In the genomic region with DNA sequence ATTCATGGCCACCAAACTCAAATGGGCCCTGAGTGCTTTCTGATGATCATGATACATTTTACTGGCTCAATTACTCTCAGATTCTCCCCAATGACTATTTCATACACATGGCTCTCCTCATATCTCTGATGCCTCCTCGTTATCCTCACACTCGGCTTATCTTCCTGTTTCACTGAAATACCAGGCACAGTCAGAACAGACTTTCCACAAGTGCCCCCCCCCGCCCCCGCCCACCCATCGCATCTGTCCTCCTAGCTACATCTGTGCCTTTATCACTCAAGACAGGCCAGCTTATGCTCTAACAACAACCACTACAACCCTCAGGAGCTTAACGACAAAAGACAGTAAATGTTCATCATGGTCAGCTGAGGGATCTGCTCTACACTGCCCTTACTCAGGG, we compare ENCODE assay signal across 2 cellular contexts.
TF ChIP-seq lines count a peak whose summit lies in the region.

No MANE protein-coding gene starts in this region.

TF ChIP-seq in HCT116, 20 proteins besides CTCF, POLR2A, EP300 and RAD21:
- TF ChIP-seq EZH2phosphoT487 (IDR thresholded peaks at IDR 0.05; ENCODE audit: borderline replicate concordance) (no peak), CEBPB (IDR thresholded peaks at IDR 0.05; ENCODE audit: low read depth) (no peak), JUND (IDR thresholded peaks at IDR 0.05) (no peak)
- TF ChIP-seq, protein P1, sequence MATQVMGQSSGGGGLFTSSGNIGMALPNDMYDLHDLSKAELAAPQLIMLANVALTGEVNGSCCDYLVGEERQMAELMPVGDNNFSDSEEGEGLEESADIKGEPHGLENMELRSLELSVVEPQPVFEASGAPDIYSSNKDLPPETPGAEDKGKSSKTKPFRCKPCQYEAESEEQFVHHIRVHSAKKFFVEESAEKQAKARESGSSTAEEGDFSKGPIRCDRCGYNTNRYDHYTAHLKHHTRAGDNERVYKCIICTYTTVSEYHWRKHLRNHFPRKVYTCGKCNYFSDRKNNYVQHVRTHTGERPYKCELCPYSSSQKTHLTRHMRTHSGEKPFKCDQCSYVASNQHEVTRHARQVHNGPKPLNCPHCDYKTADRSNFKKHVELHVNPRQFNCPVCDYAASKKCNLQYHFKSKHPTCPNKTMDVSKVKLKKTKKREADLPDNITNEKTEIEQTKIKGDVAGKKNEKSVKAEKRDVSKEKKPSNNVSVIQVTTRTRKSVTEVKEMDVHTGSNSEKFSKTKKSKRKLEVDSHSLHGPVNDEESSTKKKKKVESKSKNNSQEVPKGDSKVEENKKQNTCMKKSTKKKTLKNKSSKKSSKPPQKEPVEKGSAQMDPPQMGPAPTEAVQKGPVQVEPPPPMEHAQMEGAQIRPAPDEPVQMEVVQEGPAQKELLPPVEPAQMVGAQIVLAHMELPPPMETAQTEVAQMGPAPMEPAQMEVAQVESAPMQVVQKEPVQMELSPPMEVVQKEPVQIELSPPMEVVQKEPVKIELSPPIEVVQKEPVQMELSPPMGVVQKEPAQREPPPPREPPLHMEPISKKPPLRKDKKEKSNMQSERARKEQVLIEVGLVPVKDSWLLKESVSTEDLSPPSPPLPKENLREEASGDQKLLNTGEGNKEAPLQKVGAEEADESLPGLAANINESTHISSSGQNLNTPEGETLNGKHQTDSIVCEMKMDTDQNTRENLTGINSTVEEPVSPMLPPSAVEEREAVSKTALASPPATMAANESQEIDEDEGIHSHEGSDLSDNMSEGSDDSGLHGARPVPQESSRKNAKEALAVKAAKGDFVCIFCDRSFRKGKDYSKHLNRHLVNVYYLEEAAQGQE (IDR thresholded peaks at IDR 0.05; ENCODE audit: low read depth): no peak
- TF ChIP-seq, protein P2, sequence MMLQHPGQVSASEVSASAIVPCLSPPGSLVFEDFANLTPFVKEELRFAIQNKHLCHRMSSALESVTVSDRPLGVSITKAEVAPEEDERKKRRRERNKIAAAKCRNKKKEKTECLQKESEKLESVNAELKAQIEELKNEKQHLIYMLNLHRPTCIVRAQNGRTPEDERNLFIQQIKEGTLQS (IDR thresholded peaks at IDR 0.05): no peak

TF ChIP-seq in HEK293T, 16 proteins besides CTCF, POLR2A, EP300 and RAD21:
- TF ChIP-seq TARDBP (IDR thresholded peaks at IDR 0.05) (no peak), LEF1 (IDR thresholded peaks at IDR 0.05; ENCODE audit: borderline replicate concordance) (no peak), ZNF384 (IDR thresholded peaks at IDR 0.05) (no peak), FOXA1 (IDR thresholded peaks at IDR 0.05) (no peak), SP1 (IDR thresholded peaks at IDR 0.05) (no peak), L3MBTL2 (conservative IDR thresholded peaks at IDR 0.05) (no peak)
- TF ChIP-seq, protein P3, sequence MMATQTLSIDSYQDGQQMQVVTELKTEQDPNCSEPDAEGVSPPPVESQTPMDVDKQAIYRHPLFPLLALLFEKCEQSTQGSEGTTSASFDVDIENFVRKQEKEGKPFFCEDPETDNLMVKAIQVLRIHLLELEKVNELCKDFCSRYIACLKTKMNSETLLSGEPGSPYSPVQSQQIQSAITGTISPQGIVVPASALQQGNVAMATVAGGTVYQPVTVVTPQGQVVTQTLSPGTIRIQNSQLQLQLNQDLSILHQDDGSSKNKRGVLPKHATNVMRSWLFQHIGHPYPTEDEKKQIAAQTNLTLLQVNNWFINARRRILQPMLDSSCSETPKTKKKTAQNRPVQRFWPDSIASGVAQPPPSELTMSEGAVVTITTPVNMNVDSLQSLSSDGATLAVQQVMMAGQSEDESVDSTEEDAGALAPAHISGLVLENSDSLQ (IDR thresholded peaks at IDR 0.05): no peak
